ENCODE assay signal across 19 cellular contexts in the genomic region with DNA sequence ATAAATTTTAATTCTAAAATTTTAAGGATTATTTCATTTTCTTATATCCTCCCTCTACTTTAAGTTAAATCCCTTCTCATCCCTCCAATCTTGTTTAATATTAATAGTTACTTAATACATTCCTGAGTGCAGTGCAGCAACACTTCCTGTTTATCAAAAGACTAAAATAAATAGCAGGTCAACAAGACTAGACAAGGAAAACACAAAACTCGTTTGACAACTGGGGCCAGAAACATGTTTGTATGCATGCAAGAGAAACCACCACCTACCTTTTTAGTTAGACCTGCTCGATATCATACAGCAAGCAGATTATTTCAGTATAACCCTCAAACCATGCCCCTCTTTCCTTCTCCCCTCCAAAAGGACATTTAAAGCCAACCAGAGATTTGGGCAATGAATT.
"Had no signal": no experiment of that assay in that cellular context is flagged by ENCODE, and none has a peak within 500 bp of the region (broad histone marks: within the 10 kb centered on the region; RNA-seq: fewer than 3 reads in every experiment).

No MANE protein-coding gene starts in this region.

- H3K9me3 Mint-ChIP-seq: activated naive CD4-positive, alpha-beta T cell treated with anti-CD3 and anti-CD28 coated beads for 36 hours; activated T-helper 17 cell treated with anti-CD3 and anti-CD28 coated beads, Interleukin-2, amount 50 U/mL, for 72 hours; naive thymus-derived CD8-positive, alpha-beta T cell; T-cell had no signal

- H3K9me3 ChIP-seq: neutrophil, transverse colon had no signal

- ATAC-seq: activated T-helper 17 cell treated with anti-CD3 and anti-CD28 coated beads, Interleukin-2, amount 50 U/mL, for 72 hours; left lobe of liver; naive thymus-derived CD8-positive, alpha-beta T cell; T-cell had no signal

- H3K27ac ChIP-seq: cardiac muscle cell, neutrophil, transverse colon had no signal

- DNase-seq: activated CD4-positive, alpha-beta T cell treated with anti-CD3 and anti-CD28 coated beads, Interleukin-2, amount 50 U/mL, for 4 hours; activated CD4-positive, CD25-positive, alpha-beta regulatory T cell treated with anti-CD3 and anti-CD28 coated beads, Interleukin-2, amount 50 U/mL, for 72 hours; activated naive CD4-positive, alpha-beta T cell treated with anti-CD3 and anti-CD28 coated beads for 36 hours; erythroblast; islet precursor cell; naive thymus-derived CD8-positive, alpha-beta T cell; posterior cingulate gyrus; small intestine; stimulated activated CD4-positive, alpha-beta T cell treated with anti-CD3 and anti-CD28 coated beads, Interleukin-4, amount 100 ng/mL, for 4 hours; stimulated activated CD8-positive, alpha-beta memory T cell treated with anti-CD3 and anti-CD28 coated beads, Interleukin-4, amount 100 ng/mL, for 48 hours; stimulated activated naive CD4-positive, alpha-beta T cell treated with Interleukin-2 at 50 U/mL for 16 hours; substantia nigra; T-cell; T-helper 9 cell; transverse colon had no signal

- H3K36me3 ChIP-seq: cardiac muscle cell, neutrophil, transverse colon had no signal

- H3K36me3 Mint-ChIP-seq: naive thymus-derived CD8-positive, alpha-beta T cell; T-cell had no signal

- H3K4me3 Mint-ChIP-seq: activated naive CD4-positive, alpha-beta T cell treated with anti-CD3 and anti-CD28 coated beads for 36 hours; activated T-helper 17 cell treated with anti-CD3 and anti-CD28 coated beads, Interleukin-2, amount 50 U/mL, for 72 hours; naive thymus-derived CD8-positive, alpha-beta T cell; T-cell had no signal

- H3K4me1 Mint-ChIP-seq: activated T-helper 17 cell treated with anti-CD3 and anti-CD28 coated beads, Interleukin-2, amount 50 U/mL, for 72 hours had no signal

- H3K27me3 ChIP-seq: cardiac muscle cell, transverse colon had no signal

- H3K4me3 ChIP-seq: cardiac muscle cell, transverse colon had no signal

- H3K27ac Mint-ChIP-seq: activated naive CD4-positive, alpha-beta T cell treated with anti-CD3 and anti-CD28 coated beads for 36 hours; activated T-helper 17 cell treated with anti-CD3 and anti-CD28 coated beads, Interleukin-2, amount 50 U/mL, for 72 hours; naive thymus-derived CD8-positive, alpha-beta T cell; T-cell had no signal
